Comparison of ENCODE assay signal across 9 cellular contexts in genomic region chr5:172807766-172808311, GRCh38. TPM values are rescaled to one million over a fixed set of nuclear protein-coding genes. Genes with fewer than 3 reads are reported as not detected.
DNase-seq lines count a peak whose midpoint lies in the region; ATAC-seq and TF ChIP-seq lines count a peak whose summit lies in the region.
"Had no signal": no experiment of that assay in that cellular context is flagged by ENCODE, and none has a peak within 500 bp of the region (broad histone marks: within the 10 kb centered on the region; RNA-seq: fewer than 3 reads in every experiment).

No MANE protein-coding gene starts in this region.

- H3K27me3 Mint-ChIP-seq in T-cell = no peaks in the 10 kb centered on the region

- H3K4me2 ChIP-seq in hepatocyte = peak overlapping the region; percentile 72
- H3K4me2 ChIP-seq in skeletal muscle satellite cell (ENCODE audit: low read length) = peak overlapping the region; percentile 71

- peak overlapping the region; percentile 36 for H2AFZ ChIP-seq in hepatocyte

- H3K27ac ChIP-seq in hepatocyte = peak overlapping the region; percentile 93

- H3K4me1 ChIP-seq in hepatocyte (ENCODE audit: insufficient read depth) = peaks cover 9% of the 10 kb centered on the region
- H3K4me1 ChIP-seq in skeletal muscle satellite cell (ENCODE audit: control insufficient read depth, insufficient read depth, low read length) = peaks cover 12% of the 10 kb centered on the region

- ATAC-seq in T-cell (replicated peaks in 1 of 4) = no peak
- ATAC-seq in SK-N-SH treated with all-trans-retinoic acid at 6 μM for 48 hours = no peak

- H3K9me3 Mint-ChIP-seq in T-cell = no peaks in the 10 kb centered on the region

- TF ChIP-seq CTCF in GM12875 (IDR thresholded peaks at IDR 0.05; ENCODE audit: borderline replicate concordance, insufficient read depth, low read depth, low read length) (no peak), hepatocyte (IDR thresholded peaks at IDR 0.05; ENCODE audit: poor library complexity) (no peak)

- CTCF ChIA-PET in T-cell (lab: Charles Lee) = interaction anchor here (0.6 to 1.2 kb wide), 7 partner anchors 30 to 174 kb away, joined by 3 to 13 read pairs (median 5); no protein-coding TSS in a partner anchor

- H3K9ac ChIP-seq in skeletal muscle satellite cell (ENCODE audit: low read depth, low read length) = peak overlapping the region; percentile 76

- H3K79me2 ChIP-seq in hepatocyte = no peaks in the 10 kb centered on the region

- H3K36me3 Mint-ChIP-seq in T-cell = no peaks in the 10 kb centered on the region

- 89% methylated on average over 11 of the region's 11 CpGs for WGBS in hepatocyte (ENCODE audit: low lambda C conversion rate, missing lambda C conversion rate)

- peak overlapping the region; percentile 80 to 93 for H3K27ac Mint-ChIP-seq in T-cell

- peaks cover 12 to 19% (median 15%) of the 10 kb centered on the region in 3 donors for H3K4me1 Mint-ChIP-seq in T-cell

- POLR2A ChIA-PET in T-cell (lab: Charles Lee) = interaction anchor here (0.5 to 1.6 kb wide), 10 partner anchors 17 to 1549 kb away, joined by 3 to 39 read pairs (median 5); partner anchors contain the start of gene DUSP1 (in 1 of the 2)

- H3K27me3 ChIP-seq in hepatocyte = no peaks in the 10 kb centered on the region
- no peaks in the 10 kb centered on the region for H3K27me3 ChIP-seq in skeletal muscle satellite cell (ENCODE audit: control insufficient read depth, insufficient read depth, low read length)

- H3K4me3 Mint-ChIP-seq in T-cell = peak overlapping the region; percentile 71 to 85 (median 78)

- no peaks in the 10 kb centered on the region for H3K9me2 ChIP-seq in hepatocyte (replicated peaks; ENCODE audit: insufficient read depth)

- H4K20me1 ChIP-seq in hepatocyte (ENCODE audit: insufficient read depth, poor library complexity, severe bottlenecking) = no peaks in the 10 kb centered on the region

- peak overlapping the region; percentile 37 for H3K4me3 ChIP-seq in GM12875 (ENCODE audit: low read depth, low read length)
- H3K4me3 ChIP-seq in hepatocyte = no peak overlapping the region
- H3K4me3 ChIP-seq in skeletal muscle satellite cell (ENCODE audit: low read length) = peak overlapping the region; percentile 51

- DNase-seq in T-cell (no peak), hepatocyte (ENCODE audit: low spot score) (no peak), NCI-H2081 treated with DMSO at 0.1 percent for 48 hours (lab: John Stamatoyannopoulos, UW) (no peak), NCI-H446 treated with DMSO at 0.1 percent for 48 hours (lab: John Stamatoyannopoulos, UW) (no peak), OCI-M2 (lab: John Stamatoyannopoulos, UW; ENCODE audit: unreplicated experiment) (no peak)
- DNase-seq: SW 1271 had no signal

- no peaks in the 10 kb centered on the region for H3K9me3 ChIP-seq in hepatocyte (ENCODE audit: low read depth)
- H3K9me3 ChIP-seq in skeletal muscle satellite cell (replicated peaks; ENCODE audit: low read length) = no peaks in the 10 kb centered on the region

- H3K36me3 ChIP-seq in hepatocyte (replicated peaks; ENCODE audit: insufficient read depth, low read depth) (no peaks in the 10 kb centered on the region), skeletal muscle satellite cell (ENCODE audit: insufficient read depth, low read length) (no peaks in the 10 kb centered on the region)

TF ChIP-seq in SK-N-SH treated with all-trans-retinoic acid at 6 μM for 48 hours, 23 proteins besides CTCF, POLR2A, EP300 and RAD21:
- TF ChIP-seq GLIS3 (CRISPR knock-in tag; IDR thresholded peaks at IDR 0.05) (no peak), ESRRG (CRISPR knock-in tag; IDR thresholded peaks at IDR 0.05) (no peak), ZNF70 (CRISPR knock-in tag; IDR thresholded peaks at IDR 0.05) (no peak)

RNA-seq across cellular contexts. Expression of gene ERGIC1, which starts 26.2 kb away (rescaled TPM):
- total RNA-seq in T-cell (10 to 100 TPM; 45.5 to 67.7 (median 46.8) TPM), hepatocyte (105 and 107 TPM in 2 replicates)
- polyA plus RNA-seq in hepatocyte = 30.1 and 39.1 TPM in 2 replicates
- 162 and 224 TPM in 2 replicates for total RNA-seq in skeletal muscle satellite cell (2012; rRNA removed)

RNA-seq across cellular contexts. Expression of gene DUSP1, which starts 36.8 kb away (rescaled TPM):
- total RNA-seq in T-cell = 1,000 to 10,000 TPM in 2 of 5 donors, 10 to 100 TPM in 3; 22.6 to 1,564 (median 28.9) TPM
- 537 and 547 TPM in 2 replicates for total RNA-seq in hepatocyte
- 583 and 682 TPM in 2 replicates for polyA plus RNA-seq in hepatocyte
- 204 and 438 TPM in 2 replicates for total RNA-seq in skeletal muscle satellite cell (2012; rRNA removed)
